ENCODE assay signal across 8 cellular contexts in genomic region chr20:39849664-39850063, GRCh38.
DNase-seq lines count a peak whose midpoint lies in the region; TF ChIP-seq lines count a peak whose summit lies in the region.

No MANE protein-coding gene starts in this region.

- H3F3A ChIP-seq in SK-N-SH (replicated peaks; ENCODE audit: insufficient read depth): no peaks in the 10 kb centered on the region

- no peak for TF ChIP-seq EP300 in SK-N-SH (IDR thresholded peaks at IDR 0.05; ENCODE audit: borderline replicate concordance in 1 of 2, low read depth in 1 of 2, low read length in 1 of 2)
- no peak for TF ChIP-seq EP300 in ovary (IDR thresholded peaks at IDR 0.05)

- H3K4me3 ChIP-seq in BJ (ENCODE audit: low read depth, low read length) (no peak overlapping the region), SK-N-SH (ENCODE audit: low read depth in 2 of 2, low read length in 1 of 2) (no peak overlapping the region), ovary (no peak overlapping the region), Caco-2 (ENCODE audit: low read depth, low read length) (no peak overlapping the region)

- no peaks in the 10 kb centered on the region for H3K9me2 ChIP-seq in SK-N-SH

- DNase-seq in BJ (ENCODE audit: low read depth): peak; percentile 78
- DNase-seq in SK-N-SH: peak; percentile 70
- peak; percentile 45 for DNase-seq in globus pallidus (ENCODE audit: low spot score)
- peak; percentile 64 to 87 (median 74) for DNase-seq in ovary
- no peak for DNase-seq in Caco-2
- no peak for DNase-seq in NCI-H526 treated with DMSO at 0.1 percent for 48 hours (lab: John Stamatoyannopoulos, UW)
- no peak for DNase-seq in NCI-H1048 (lab: John Stamatoyannopoulos, UW)
- no peak for DNase-seq in NCI-H2171 (lab: John Stamatoyannopoulos, UW)

- H2AFZ ChIP-seq in SK-N-SH (ENCODE audit: low read depth): no peak overlapping the region

- H3K36me3 ChIP-seq in BJ (ENCODE audit: control insufficient read depth, insufficient read depth, low read length): no peaks in the 10 kb centered on the region
- no peaks in the 10 kb centered on the region for H3K36me3 ChIP-seq in SK-N-SH (replicated peaks in 1 of 2; ENCODE audit: control insufficient read depth in 1 of 2, insufficient read depth in 2 of 2, low read length in 1 of 2)
- H3K36me3 ChIP-seq in ovary: no peaks in the 10 kb centered on the region
- H3K36me3 ChIP-seq in Caco-2 (ENCODE audit: control insufficient read depth, insufficient read depth, low read length): no peaks in the 10 kb centered on the region

- CTCF ChIA-PET in BJ (lab: Yijun Ruan, JAX): interaction anchor here (0.8 to 6.0 kb wide), 4 partner anchors 11 to 70 kb away, joined by 3 to 36 read pairs (median 8); no protein-coding TSS in a partner anchor
- CTCF ChIA-PET in SK-N-SH (lab: Yijun Ruan, JAX): interaction anchor here (1.3 to 2.6 kb wide), 4 partner anchors 17 to 581 kb away, joined by 3 to 9 read pairs (median 7); no protein-coding TSS in a partner anchor
- CTCF ChIA-PET in Caco-2 (lab: Charles Lee): interaction anchor here (0.6 kb wide), 1 partner anchor 420 kb away, joined by 3 read pairs; no protein-coding TSS in a partner anchor

- H3K4me3 Mint-ChIP-seq in Caco-2 (ENCODE audit: unreplicated experiment): no peak overlapping the region

- no peaks in the 10 kb centered on the region for H4K20me1 ChIP-seq in SK-N-SH (ENCODE audit: insufficient read depth)

- POLR2A ChIA-PET in BJ (lab: Charles Lee): interaction anchor here (0.6 to 1.1 kb wide), 2 partner anchors 28 to 1209 kb away, joined by 3 read pairs; no protein-coding TSS in a partner anchor
- POLR2A ChIA-PET in SK-N-SH (lab: Yijun Ruan, JAX): no interaction called here
- POLR2A ChIA-PET in Caco-2 (lab: Charles Lee): no interaction called here

- WGBS in SK-N-SH (ENCODE audit: low lambda C conversion rate): 3% methylated on average over 5 of the region's 9 CpGs
- WGBS in ovary, 3 donors: 1 to 4% (median 2%) methylated on average over 9 of the region's 9 CpGs

- H3K4me1 Mint-ChIP-seq in Caco-2 (ENCODE audit: low read depth, unreplicated experiment): no peaks in the 10 kb centered on the region

- intact Hi-C loops in ovary (cut with DNase I) (no loop called here), Caco-2 (cut with micrococcal nuclease; ENCODE audit: unreplicated experiment) (no loop called here)

- no TSS peak for BruUV-seq in Caco-2 (replicated peaks; lab: Mats Ljungman, UMichigan)

- TF ChIP-seq RAD21 in SK-N-SH (IDR thresholded peaks at IDR 0.05; ENCODE audit: low read length): no peak

- peaks cover 9% of the 10 kb centered on the region for H3K27me3 Mint-ChIP-seq in Caco-2 (ENCODE audit: insufficient read depth, unreplicated experiment)

- no peak overlapping the region for H3K9ac ChIP-seq in SK-N-SH

- peak overlapping the region; percentile 60 for H3K4me2 ChIP-seq in SK-N-SH

- H3K4me1 ChIP-seq in SK-N-SH (ENCODE audit: control insufficient read depth in 1 of 2, insufficient read depth in 2 of 2, low read depth in 1 of 2, low read length in 1 of 2) (peaks cover 28 to 32% of the 10 kb centered on the region in 2 experiments), ovary (ENCODE audit: insufficient read depth) (peaks cover 6% of the 10 kb centered on the region), Caco-2 (no peaks in the 10 kb centered on the region)

- no peak overlapping the region for H3K27ac Mint-ChIP-seq in Caco-2 (ENCODE audit: unreplicated experiment)

- no peaks in the 10 kb centered on the region; the same call in 1 of the 2 replicates for H3K27me3 ChIP-seq in BJ (ENCODE audit: control insufficient read depth, insufficient read depth, low read length)
- H3K27me3 ChIP-seq in SK-N-SH (ENCODE audit: insufficient read depth): no peaks in the 10 kb centered on the region
- no peaks in the 10 kb centered on the region for H3K27me3 ChIP-seq in ovary
- no peaks in the 10 kb centered on the region for H3K27me3 ChIP-seq in Caco-2 (replicated peaks; ENCODE audit: control insufficient read depth, insufficient read depth, low read length)

- no peaks in the 10 kb centered on the region for H3K36me3 Mint-ChIP-seq in Caco-2 (ENCODE audit: insufficient read depth, unreplicated experiment)

- no peak for TF ChIP-seq CTCF in BJ (IDR thresholded peaks at IDR 0.05; ENCODE audit: insufficient read depth, low read depth, low read length)
- no peak for TF ChIP-seq CTCF in SK-N-SH (IDR thresholded peaks at IDR 0.05)
- no peak for TF ChIP-seq CTCF in ovary (IDR thresholded peaks at IDR 0.05)
- no peak for TF ChIP-seq CTCF in Caco-2 (IDR thresholded peaks at IDR 0.05; ENCODE audit: insufficient read depth in 1 of 2, low read depth in 1 of 2, low read length in 1 of 2, severe bottlenecking in 1 of 2, unreplicated experiment in 1 of 2)

- H3K27ac ChIP-seq in SK-N-SH (ENCODE audit: low read depth in 2 of 2, low read length in 1 of 2) (peak overlapping the region; percentile 71 to 81), ovary (no peak overlapping the region)

- no peaks in the 10 kb centered on the region for H3K9me3 Mint-ChIP-seq in Caco-2 (ENCODE audit: unreplicated experiment)

- TF ChIP-seq POLR2A in ovary (IDR thresholded peaks at IDR 0.05): no peak

- H3K9me3 ChIP-seq in SK-N-SH (no peaks in the 10 kb centered on the region), ovary (no peaks in the 10 kb centered on the region), Caco-2 (no peaks in the 10 kb centered on the region)

- no peaks in the 10 kb centered on the region for H3K79me2 ChIP-seq in SK-N-SH (ENCODE audit: insufficient read depth)

TF ChIP-seq in SK-N-SH, 30 proteins besides CTCF, POLR2A, EP300 and RAD21:
- TF ChIP-seq YY1 (IDR thresholded peaks at IDR 0.05; ENCODE audit: low read depth) (no peak), CHD2 (IDR thresholded peaks at IDR 0.05; ENCODE audit: low read length, partially characterized antibody) (peak; percentile 37), MXI1 (IDR thresholded peaks at IDR 0.05; ENCODE audit: low read depth, low read length) (peak; percentile 42; the same call in 1 of the 2 replicates), POLR2AphosphoS5 (IDR thresholded peaks at IDR 0.05; ENCODE audit: low read depth, low read length) (no peak), GATA2 (CRISPR knock-in tag; IDR thresholded peaks at IDR 0.05) (0 out of 2 replicates have a peak, but pooled peaks have one; percentile 13), NFIC (IDR thresholded peaks at IDR 0.05; ENCODE audit: borderline replicate concordance) (peak; percentile 78), RCOR1 (IDR thresholded peaks at IDR 0.05; ENCODE audit: low read length) (peak; percentile 69), TCF12 (IDR thresholded peaks at IDR 0.05) (peak; percentile 56), JUND (IDR thresholded peaks at IDR 0.05) (0 out of 2 replicates have a peak, but pooled peaks have one; percentile 17), NRF1 (IDR thresholded peaks at IDR 0.05; ENCODE audit: low read depth, low read length) (no peak), SIN3A (IDR thresholded peaks at IDR 0.05; ENCODE audit: borderline replicate concordance, low read depth, low read length) (no peak)
- TF ChIP-seq, protein P1, sequence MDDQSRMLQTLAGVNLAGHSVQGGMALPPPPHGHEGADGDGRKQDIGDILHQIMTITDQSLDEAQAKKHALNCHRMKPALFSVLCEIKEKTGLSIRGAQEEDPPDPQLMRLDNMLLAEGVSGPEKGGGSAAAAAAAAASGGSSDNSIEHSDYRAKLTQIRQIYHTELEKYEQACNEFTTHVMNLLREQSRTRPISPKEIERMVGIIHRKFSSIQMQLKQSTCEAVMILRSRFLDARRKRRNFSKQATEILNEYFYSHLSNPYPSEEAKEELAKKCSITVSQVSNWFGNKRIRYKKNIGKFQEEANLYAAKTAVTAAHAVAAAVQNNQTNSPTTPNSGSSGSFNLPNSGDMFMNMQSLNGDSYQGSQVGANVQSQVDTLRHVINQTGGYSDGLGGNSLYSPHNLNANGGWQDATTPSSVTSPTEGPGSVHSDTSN (IDR thresholded peaks at IDR 0.05): peak; percentile 69

Comparison
In these comparisons a context has a peak if more than half of its experiments do, and no peak if none do; other contexts are left out.
1. DNase-seq: peak in BJ (single experiment), SK-N-SH (single experiment), globus pallidus (single experiment) and ovary (5 of 5); none in Caco-2 (0 of 2), NCI-H526 treated with DMSO at 0.1 percent for 48 hours (single experiment), NCI-H1048 (single experiment) and NCI-H2171 (single experiment).
2. H3K27ac ChIP-seq: peak in SK-N-SH (2 of 2); none in ovary (0 of 2).